Comparison of ENCODE assay signal across 9 cellular contexts in genomic region chr5:109743770-109744212, GRCh38.
DNase-seq lines count a peak whose midpoint lies in the region.
"Had no signal": no experiment of that assay in that cellular context is flagged by ENCODE, and none has a peak within 500 bp of the region (broad histone marks: within the 10 kb centered on the region; RNA-seq: fewer than 3 reads in every experiment).

No MANE protein-coding gene starts in this region.

- DNase-seq in HS-5 (ENCODE audit: low read depth) (peak; percentile 93), amniotic stem cell (lab: John Stamatoyannopoulos, UW) (peak; percentile 77), hepatic stellate cell (ENCODE audit: low spot score) (peak; percentile 59), superior temporal gyrus (ENCODE audit: extremely low spot score) (peak; percentile 60), NAMALWA (ENCODE audit: low spot score) (no peak), globus pallidus (ENCODE audit: low spot score) (no peak), DMS114 treated with DMSO at 0.1 percent for 48 hours (lab: John Stamatoyannopoulos, UW; ENCODE audit: unreplicated experiment) (no peak), NOMO-1 treated with dmso at 0.1 percent for 144 hours (lab: John Stamatoyannopoulos, UW; ENCODE audit: unreplicated experiment) (no peak)
- DNase-seq: NCI-H446 treated with DMSO at 0.1 percent for 48 hours had no signal

Comparison
In these comparisons a context has a peak if more than half of its experiments do, and no peak if none do; other contexts are left out.
1. DNase-seq: peak in HS-5 (single experiment), amniotic stem cell (single experiment), hepatic stellate cell (single experiment) and superior temporal gyrus (single experiment); none in NAMALWA (single experiment), globus pallidus (single experiment), DMS114 treated with DMSO at 0.1 percent for 48 hours (single experiment) and NOMO-1 treated with dmso at 0.1 percent for 144 hours (single experiment).